Comparison of ENCODE assay signal across 25 cellular contexts in the genomic region with DNA sequence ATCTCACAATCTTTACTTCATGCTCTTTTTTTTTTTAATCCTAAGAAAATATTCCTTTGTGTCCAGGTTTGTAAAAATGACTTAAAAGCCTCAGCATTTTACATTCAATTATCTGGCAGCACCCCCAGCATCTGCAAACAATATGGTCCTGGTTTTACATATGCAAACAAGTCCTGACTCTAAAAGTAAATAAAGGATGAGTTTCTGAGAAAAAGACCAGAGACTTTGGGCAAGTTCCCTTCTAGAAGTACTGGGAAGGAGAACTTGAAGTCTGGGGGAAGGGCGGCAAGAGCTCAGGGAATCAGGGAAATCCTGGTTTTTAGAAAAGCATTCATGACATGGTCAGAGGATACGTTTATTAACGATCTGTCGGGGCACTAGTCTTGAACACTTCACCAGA. TPM values are rescaled to one million over a fixed set of nuclear protein-coding genes. Genes with fewer than 3 reads are reported as not detected.
"Had no signal": no experiment of that assay in that cellular context is flagged by ENCODE, and none has a peak within 500 bp of the region (broad histone marks: within the 10 kb centered on the region; RNA-seq: fewer than 3 reads in every experiment).

No MANE protein-coding gene starts in this region.

- H3K4me3 Mint-ChIP-seq: activated CD4-positive, alpha-beta T cell treated with anti-CD3 and anti-CD28 coated beads, Interleukin-2, amount 10 ng/mL, durations not matched to agents 24 days and 14 days; activated CD8-positive, alpha-beta memory T cell treated with anti-CD3 and anti-CD28 coated beads, Interleukin-2, amount 10 ng/mL, durations not matched to agents 7 days and 5 days; activated CD8-positive, alpha-beta T cell treated with anti-CD3 and anti-CD28 coated beads for 36 hours; activated naive CD4-positive, alpha-beta T cell treated with anti-CD3 and anti-CD28 coated beads, Interleukin-2, amount 10 ng/mL, durations not matched to agents 7 days and 5 days; dendritic cell treated with granulocyte-macrophage colony-stimulating factor and Interleukin-4, amounts not matched to agents 40 ng/mL and 50 ng/mL, for 4 days; immature natural killer cell; mesothelial cell of epicardium; naive thymus-derived CD8-positive, alpha-beta T cell; stimulated activated naive CD8-positive, alpha-beta T cell treated with anti-CD3 and anti-CD28 coated beads, Interleukin-15, Interleukin-2, amounts not matched to agents 100 ng/mL and 50 ng/mL, for 24 hours; T-helper 17 cell had no signal

- H3K27ac ChIP-seq: body of pancreas, esophagus muscularis mucosa, gastroesophageal sphincter, heart left ventricle, left ventricle myocardium inferior, parathyroid adenoma, thyroid gland had no signal

- H3K4me3 ChIP-seq: body of pancreas, esophagus muscularis mucosa, gastroesophageal sphincter, heart left ventricle, left ventricle myocardium inferior, thyroid gland had no signal

- H3K4me1 ChIP-seq: body of pancreas, esophagus muscularis mucosa, gastroesophageal sphincter, heart left ventricle, left ventricle myocardium inferior, parathyroid adenoma had no signal

- H3K9ac ChIP-seq: parathyroid adenoma had no signal

- H3K27ac Mint-ChIP-seq: activated CD4-positive, alpha-beta T cell treated with anti-CD3 and anti-CD28 coated beads, Interleukin-2, amount 10 ng/mL, durations not matched to agents 24 days and 14 days; activated CD8-positive, alpha-beta memory T cell treated with anti-CD3 and anti-CD28 coated beads, Interleukin-2, amount 10 ng/mL, durations not matched to agents 7 days and 5 days; activated CD8-positive, alpha-beta T cell treated with anti-CD3 and anti-CD28 coated beads for 36 hours; activated naive CD4-positive, alpha-beta T cell treated with anti-CD3 and anti-CD28 coated beads, Interleukin-2, amount 10 ng/mL, durations not matched to agents 7 days and 5 days; dendritic cell treated with granulocyte-macrophage colony-stimulating factor and Interleukin-4, amounts not matched to agents 40 ng/mL and 50 ng/mL, for 4 days; immature natural killer cell; naive thymus-derived CD8-positive, alpha-beta T cell; stimulated activated naive CD8-positive, alpha-beta T cell treated with anti-CD3 and anti-CD28 coated beads, Interleukin-15, Interleukin-2, amounts not matched to agents 100 ng/mL and 50 ng/mL, for 24 hours; T-helper 17 cell had no signal

- H3K36me3 ChIP-seq: esophagus muscularis mucosa, gastroesophageal sphincter, heart left ventricle, left ventricle myocardium inferior, thyroid gland had no signal

- H3K9me3 ChIP-seq: body of pancreas, esophagus muscularis mucosa, gastroesophageal sphincter, heart left ventricle, left ventricle myocardium inferior, thyroid gland had no signal

- H3K36me3 Mint-ChIP-seq: activated CD8-positive, alpha-beta memory T cell treated with anti-CD3 and anti-CD28 coated beads, Interleukin-2, amount 10 ng/mL, durations not matched to agents 7 days and 5 days; activated naive CD4-positive, alpha-beta T cell treated with anti-CD3 and anti-CD28 coated beads, Interleukin-2, amount 10 ng/mL, durations not matched to agents 7 days and 5 days; immature natural killer cell; mesothelial cell of epicardium had no signal

- DNase-seq: activated CD4-positive, alpha-beta T cell treated with anti-CD3 and anti-CD28 coated beads, Interleukin-2, amount 10 ng/mL, durations not matched to agents 24 days and 14 days; activated CD8-positive, alpha-beta memory T cell treated with anti-CD3 and anti-CD28 coated beads, Interleukin-2, amount 10 ng/mL, durations not matched to agents 7 days and 5 days; activated CD8-positive, alpha-beta T cell treated with anti-CD3 and anti-CD28 coated beads for 36 hours; activated effector memory CD4-positive, alpha-beta T cell treated with anti-CD3 and anti-CD28 coated beads, Interleukin-2, amount 50 U/mL, for 16 hours; activated naive CD4-positive, alpha-beta T cell treated with anti-CD3 and anti-CD28 coated beads, Interleukin-2, amount 10 ng/mL, durations not matched to agents 7 days and 5 days; activated T-cell treated with anti-CD3 and anti-CD28 coated beads for 4 hours; body of pancreas; effector CD4-positive, alpha-beta T cell; heart left ventricle; immature natural killer cell; left ventricle myocardium inferior; naive thymus-derived CD8-positive, alpha-beta T cell; right cardiac atrium; stimulated activated CD4-positive, alpha-beta T cell treated with anti-CD3 and anti-CD28 coated beads, Interleukin-1b, Interleukin-23, amount 100 ng/mL, for 48 hours; substantia nigra; SW 1271; T-helper 17 cell; thyroid gland had no signal

- H3K4me1 Mint-ChIP-seq: activated CD4-positive, alpha-beta T cell treated with anti-CD3 and anti-CD28 coated beads, Interleukin-2, amount 10 ng/mL, durations not matched to agents 24 days and 14 days; activated CD8-positive, alpha-beta memory T cell treated with anti-CD3 and anti-CD28 coated beads, Interleukin-2, amount 10 ng/mL, durations not matched to agents 7 days and 5 days; activated naive CD4-positive, alpha-beta T cell treated with anti-CD3 and anti-CD28 coated beads, Interleukin-2, amount 10 ng/mL, durations not matched to agents 7 days and 5 days; T-helper 17 cell had no signal

- H3K9me3 Mint-ChIP-seq: dendritic cell treated with granulocyte-macrophage colony-stimulating factor and Interleukin-4, amounts not matched to agents 40 ng/mL and 50 ng/mL, for 4 days; immature natural killer cell; mesothelial cell of epicardium; stimulated activated naive CD8-positive, alpha-beta T cell treated with anti-CD3 and anti-CD28 coated beads, Interleukin-15, Interleukin-2, amounts not matched to agents 100 ng/mL and 50 ng/mL, for 24 hours had no signal

- H3K27me3 ChIP-seq: body of pancreas, esophagus muscularis mucosa, thyroid gland had no signal

- ATAC-seq: activated CD8-positive, alpha-beta memory T cell treated with anti-CD3 and anti-CD28 coated beads, Interleukin-2, amount 10 ng/mL, durations not matched to agents 7 days and 5 days; activated CD8-positive, alpha-beta T cell treated with anti-CD3 and anti-CD28 coated beads for 36 hours; body of pancreas; gastroesophageal sphincter; heart left ventricle; naive thymus-derived CD8-positive, alpha-beta T cell; right cardiac atrium; T-helper 17 cell had no signal

RNA-seq across cellular contexts. Expression of a gene that starts 25.8 kb away (rescaled TPM):
- total RNA-seq: body of pancreas, pulmonary artery endothelial cell, T-helper 17 cell had no signal
